In genomic region chr22:39994566-39995345, GRCh38 we compare ENCODE assay signal across 8 cellular contexts. TPM values are rescaled to one million over a fixed set of nuclear protein-coding genes. Genes with fewer than 3 reads are reported as not detected.
A peak's percentile ranks its signal among the peaks of the same experiment; 100 is the strongest.
DNase-seq lines count a peak whose midpoint lies in the region; ATAC-seq, FAIRE-seq and TF ChIP-seq lines count a peak whose summit lies in the region.

Gene FAM83F, plus strand, starts transcription at chr22:39994954. Its CDS starts 89 bp downstream, at chr22:39995043.

- peaks cover 29% of the 10 kb centered on the region for H3K27me3 Mint-ChIP-seq in neural progenitor cell (ENCODE audit: insufficient read depth, low read depth)

- no peak within 1 kb of the TSS for H4K5ac ChIP-seq in H1 (ENCODE audit: insufficient read length, low read depth, low read length)

- H3K56ac ChIP-seq in H1 (replicated peaks; ENCODE audit: insufficient read length, low read depth, low read length), result no peak within 1 kb of the TSS

- H2BK12ac ChIP-seq in H1 (ENCODE audit: low read depth, low read length), result peak within 1 kb of the TSS; percentile 34; the same call in 1 of the 2 replicates

- H3K23ac ChIP-seq in H1 (ENCODE audit: insufficient read length), result no peak within 1 kb of the TSS

- H3K4me3 Mint-ChIP-seq in neural progenitor cell, result peak within 1 kb of the TSS; percentile 41

- no peak within 1 kb of the TSS for H2BK120ac ChIP-seq in H1 (replicated peaks; ENCODE audit: low read depth, low read length)

- H3K79me1 ChIP-seq in H1 (ENCODE audit: low read depth, low read length), result 0 out of 2 replicates have a peak, but pooled peaks cover 3% of the 10 kb centered on the region

- no peak within 1 kb of the TSS for H2BK5ac ChIP-seq in H1 (ENCODE audit: low read depth, low read length)

- H4K20me1 ChIP-seq in H1 (replicated peaks in 1 of 2; ENCODE audit: control insufficient read depth in 1 of 2, insufficient read depth in 2 of 2, low read length in 2 of 2) (peaks cover 0 to 3% of the 10 kb centered on the region in 2 experiments), neural progenitor cell (ENCODE audit: low read depth) (peaks cover 3% of the 10 kb centered on the region)

- no peak within 1 kb of the TSS; the same call in 1 of the 2 replicates for H2AK5ac ChIP-seq in H1 (ENCODE audit: low read depth, low read length)

- no peak for TF ChIP-seq EP300 in H1 (IDR thresholded peaks at IDR 0.05; ENCODE audit: borderline replicate concordance in 1 of 2, low read depth in 2 of 2, low read length in 2 of 2)

- H2AFZ ChIP-seq in H1 (ENCODE audit: low read length), result no peak within 1 kb of the TSS
- H2AFZ ChIP-seq in neural progenitor cell (replicated peaks), result no peak within 1 kb of the TSS

- TF ChIP-seq POLR2A in GM12891 (IDR thresholded peaks at IDR 0.05; ENCODE audit: low read depth, low read length), result no peak
- no peak for TF ChIP-seq POLR2A in H1 (IDR thresholded peaks at IDR 0.05; ENCODE audit: control extremely low read depth in 1 of 2, low read depth in 2 of 2, low read length in 2 of 2)

- POLR2A ChIA-PET in H1 (lab: Charles Lee; ENCODE audit: partially characterized antibody), result interaction anchor here (1.3 to 2.7 kb wide), 5 partner anchors 10 to 50 kb away, joined by 3 to 8 read pairs (median 5); no protein-coding TSS in a partner anchor

- no peak for FAIRE-seq in GM12891 (lab: Jason Lieb, UNC)
- no peak for FAIRE-seq in H1 (lab: Jason Lieb, UNC)
- no peak for FAIRE-seq in D721Med (lab: Jason Lieb, UNC)

- no peak within 1 kb of the TSS for H3K14ac ChIP-seq in H1 (ENCODE audit: insufficient read length)

- no peak within 1 kb of the TSS for H3K27ac Mint-ChIP-seq in neural progenitor cell

- H3F3A ChIP-seq in neural progenitor cell (ENCODE audit: low read depth), result peaks cover 55% of the 10 kb centered on the region

- DNase-seq in GM12891 (ENCODE audit: insufficient read length, low spot score) (peak; percentile 69), T-helper 9 cell (peak; percentile 7), H1 (ENCODE audit: low read depth in 1 of 2, low spot score in 2 of 2) (peak in 1 of 2 experiments; percentile 79), neural progenitor cell (ENCODE audit: low spot score) (peak; percentile 78), DMS79 treated with DMSO at 0.1 percent for 48 hours (lab: John Stamatoyannopoulos, UW) (no peak), D721Med (ENCODE audit: insufficient read length, low spot score) (no peak)

- peaks cover 0 to 28% of the 10 kb centered on the region in 2 experiments; a peak in 3 of 4 replicates for H3K79me2 ChIP-seq in H1 (ENCODE audit: control insufficient read depth in 1 of 2, insufficient read depth in 2 of 2, low read length in 2 of 2)
- H3K79me2 ChIP-seq in neural progenitor cell (ENCODE audit: low read depth), result no peaks in the 10 kb centered on the region

- H3K18ac ChIP-seq in H1 (ENCODE audit: extremely low read depth, low read length), result peak within 1 kb of the TSS; percentile 64

- no peaks in the 10 kb centered on the region for H3K36me3 Mint-ChIP-seq in neural progenitor cell

- H3K9me3 Mint-ChIP-seq in neural progenitor cell, result no peaks in the 10 kb centered on the region

- H2BK20ac ChIP-seq in H1 (ENCODE audit: low read length), result no peak within 1 kb of the TSS

- H3K27me3 ChIP-seq in H1 (replicated peaks in 1 of 4; ENCODE audit: control insufficient read depth in 3 of 4, extremely low read depth in 1 of 4, insufficient read depth in 3 of 4, low read length in 3 of 4), result peaks cover 0 to 19% (median 13%) of the 10 kb centered on the region in 4 experiments; a peak in 6 of 7 replicates
- H3K27me3 ChIP-seq in neural progenitor cell, result peaks cover 77% of the 10 kb centered on the region

- ATAC-seq in GM18517 (IDR thresholded peaks at IDR 0.05; ENCODE audit: unreplicated experiment), result no peak
- ATAC-seq in HG03159 (IDR thresholded peaks at IDR 0.05; ENCODE audit: unreplicated experiment), result no peak

- H3K4me2 ChIP-seq in H1 (ENCODE audit: insufficient read depth in 1 of 2, low read depth in 2 of 2, low read length in 2 of 2) (peak within 1 kb of the TSS; percentile 92 to 93), neural progenitor cell (peak within 1 kb of the TSS; percentile 66)

- H3K36me3 ChIP-seq in H1 (ENCODE audit: control insufficient read depth in 2 of 4, insufficient read depth in 4 of 4, low read length in 3 of 4) (no peaks in the 10 kb centered on the region), neural progenitor cell (no peaks in the 10 kb centered on the region)

- H3K4me3 ChIP-seq in H1 (ENCODE audit: extremely low read depth in 1 of 4, insufficient read depth in 2 of 4, low read depth in 3 of 4, low read length in 4 of 4) (peak within 1 kb of the TSS; percentile 56 to 73 (median 65)), neural progenitor cell (peak within 1 kb of the TSS; percentile 17)

- H3K4me1 ChIP-seq in H1 (replicated peaks in 1 of 4; ENCODE audit: control insufficient read depth in 3 of 4, insufficient read depth in 4 of 4, low read length in 3 of 4) (peaks cover 21 to 42% (median 30%) of the 10 kb centered on the region in 4 experiments), neural progenitor cell (peaks cover 26% of the 10 kb centered on the region)

- CTCF ChIA-PET in H1 (lab: Charles Lee; ENCODE audit: partially characterized antibody), result interaction anchor here (1.1 to 2.4 kb wide), 5 partner anchors 11 to 62 kb away, joined by 3 to 11 read pairs (median 5); no protein-coding TSS in a partner anchor

- H2BK15ac ChIP-seq in H1 (ENCODE audit: low read length), result peak within 1 kb of the TSS; percentile 18; the same call in 1 of the 2 replicates

- H3K4me1 Mint-ChIP-seq in neural progenitor cell, result peaks cover 47% of the 10 kb centered on the region

- H3K9me3 ChIP-seq in H1 (ENCODE audit: insufficient read depth in 2 of 2, low read depth in 1 of 2, low read length in 1 of 2) (no peaks in the 10 kb centered on the region), neural progenitor cell (ENCODE audit: low read depth) (no peaks in the 10 kb centered on the region)

- WGBS in H1 (ENCODE audit: extremely low coverage in 1 of 2, insufficient coverage in 1 of 2, insufficient read length in 1 of 2, insufficient replicate concordance in 2 of 2, low coverage in 1 of 2, low lambda C conversion rate in 2 of 2, missing lambda C conversion rate in 1 of 2), 2 experiments, result 2% methylated on average over 19 of the region's 109 CpGs; no CpG with 5 or more reads in 1 of the 2 experiments

- TF ChIP-seq CTCF in H1 (IDR thresholded peaks at IDR 0.05; ENCODE audit: control extremely low read depth in 1 of 3, insufficient read depth in 1 of 3, low read depth in 1 of 3, low read length in 3 of 3), result no peak
- TF ChIP-seq CTCF in neural progenitor cell (IDR thresholded peaks at IDR 0.05), result no peak
- TF ChIP-seq CTCF in D721Med (IDR thresholded peaks at IDR 0.05; ENCODE audit: insufficient read depth, missing control alignments), result no peak

- TF ChIP-seq RAD21 in H1 (IDR thresholded peaks at IDR 0.05 in 1 of 2, conservative IDR thresholded peaks at IDR 0.05 in 1 of 2; ENCODE audit: low read depth in 2 of 2, low read length in 2 of 2), result no peak

- no peak within 1 kb of the TSS for H3K4ac ChIP-seq in H1 (replicated peaks; ENCODE audit: insufficient read length, low read depth, low read length)

- H3K9ac ChIP-seq in H1 (replicated peaks in 1 of 4; ENCODE audit: extremely low read depth in 1 of 4, low read depth in 3 of 4, low read length in 3 of 4) (peak within 1 kb of the TSS in 3 of 4 experiments; percentile 39 to 82 (median 49); a peak in 6 of 7 replicates), neural progenitor cell (no peak within 1 kb of the TSS)

- H4K91ac ChIP-seq in H1 (replicated peaks; ENCODE audit: insufficient read length, low read length), result no peak within 1 kb of the TSS

- peaks cover 8% of the 10 kb centered on the region; the same call in 1 of the 2 replicates for H3K23me2 ChIP-seq in H1 (ENCODE audit: low read depth, low read length)

- H4K8ac ChIP-seq in H1 (ENCODE audit: extremely low read depth, insufficient read depth, low read length), result peak within 1 kb of the TSS; percentile 58

- H3K27ac ChIP-seq in H1 (ENCODE audit: low read depth, low read length) (no peak within 1 kb of the TSS), neural progenitor cell (no peak within 1 kb of the TSS)

TF ChIP-seq in GM12891, 5 proteins besides CTCF, POLR2A, EP300 and RAD21:
- TF ChIP-seq PAX5 (IDR thresholded peaks at IDR 0.05; ENCODE audit: insufficient read depth, low read length, severe bottlenecking) (no peak), SPI1 (IDR thresholded peaks at IDR 0.05; ENCODE audit: low read depth, low read length) (no peak), TAF1 (IDR thresholded peaks at IDR 0.05; ENCODE audit: low read depth, low read length) (no peak), POU2F2 (IDR thresholded peaks at IDR 0.05; ENCODE audit: low read depth, low read length) (no peak), POLR2AphosphoS5 (IDR thresholded peaks at IDR 0.05; ENCODE audit: low read depth, low read length) (no peak)

TF ChIP-seq in H1, 55 proteins besides CTCF, POLR2A, EP300 and RAD21 (continues in another document):
- TF ChIP-seq CHD1 (IDR thresholded peaks at IDR 0.05; ENCODE audit: low read depth, low read length), result no peak
- TF ChIP-seq CBX5 (IDR thresholded peaks at IDR 0.05; ENCODE audit: low read depth, low read length), result no peak
- no peak for TF ChIP-seq KDM1A (IDR thresholded peaks at IDR 0.05; ENCODE audit: borderline replicate concordance, low read length)
- TF ChIP-seq SP4 (IDR thresholded peaks at IDR 0.05; ENCODE audit: low read length), result no peak
- no peak for TF ChIP-seq SAP30 (IDR thresholded peaks at IDR 0.05; ENCODE audit: insufficient read depth, insufficient replicate concordance, low read length)
- no peak for TF ChIP-seq SP1 (IDR thresholded peaks at IDR 0.05; ENCODE audit: low read depth, low read length)

RNA-seq across cellular contexts. Expression of gene FAM83F, which starts in this region (rescaled TPM):
- 0.01 TPM for polyA plus RNA-seq in GM12891 (2012; ENCODE audit: low read depth, missing spikeins)
- total RNA-seq in H1 (2021; fragmentation: NEBNext Ultra II Directional; extraction: Animal tissue kit (Norgen Biotek cat#: 25700)), result 18.9 and 20.9 TPM in 2 replicates
- polyA plus RNA-seq in H1 (2011; rRNA removed), result 8.6 and 10.8 TPM in 2 replicates
- polyA plus RNA-seq in H1 (2011; cell fraction: cytosol; rRNA removed), result 9.9 TPM
- polyA plus RNA-seq in H1 (2011; cell fraction: nucleus; rRNA removed), result 13.0 TPM
- polyA plus RNA-seq in H1 (2012, experiment 1 of 2), result 7.5 to 9.3 TPM (median 8.6 TPM) in 4 replicates
- 6.2 TPM for polyA plus RNA-seq in H1 (2012, experiment 2 of 2)
- polyA plus RNA-seq in H1 (2013, experiment 1 of 2), result 5.4 TPM
- polyA plus RNA-seq in H1 (2013, experiment 2 of 2), result 5.4 TPM
- 21.7 and 25.4 TPM in 2 replicates for polyA minus RNA-seq in H1 (2011; rRNA and poly(A)+ RNA removed)
- 9.5 TPM for polyA minus RNA-seq in H1 (2011; cell fraction: cytosol; rRNA and poly(A)+ RNA removed)
- 10.1 TPM for polyA minus RNA-seq in H1 (2011; cell fraction: nucleus; rRNA and poly(A)+ RNA removed)
- 0.09 and 0.56 TPM in 2 replicates for total RNA-seq in neural progenitor cell (ENCODE audit: low replicate concordance)

Comparison
In these comparisons a context has a peak if more than half of its experiments do, and no peak if none do; other contexts are left out.
1. RNA of gene FAM83F (total RNA-seq): 18.9 to 20.9 TPM in H1; 0.09 to 0.56 TPM in neural progenitor cell; every median in the first group is over 10 times any median in the second.
2. Peak in DNase-seq, H3K4me3 ChIP-seq and H3K4me2 ChIP-seq in neural progenitor cell; RNA of the gene not detected or under 1 TPM.
3. DNase-seq: peak in GM12891 (single experiment) and T-helper 9 cell (single experiment); none in DMS79 treated with DMSO at 0.1 percent for 48 hours (single experiment) and D721Med (single experiment).